19 cellular contexts compared by ENCODE assay signal in genomic region chr16:82979406-82980111, GRCh38.
DNase-seq lines count a peak whose midpoint lies in the region; ATAC-seq and TF ChIP-seq lines count a peak whose summit lies in the region.
"Had no signal": no experiment of that assay in that cellular context is flagged by ENCODE, and none has a peak within 500 bp of the region (broad histone marks: within the 10 kb centered on the region; RNA-seq: fewer than 3 reads in every experiment).

No MANE protein-coding gene starts in this region.

- no peak overlapping the region for H3K4me3 ChIP-seq in kidney epithelial cell (ENCODE audit: low read depth, low read length)

- DNase-seq in ACHN (peak; percentile 57), HT1080 (ENCODE audit: low read depth) (peak; percentile 18), dermis blood vessel endothelial cell (peak; percentile 73), kidney epithelial cell (ENCODE audit: low read depth) (peak; percentile 12), caudate nucleus (lab: John Stamatoyannopoulos, UW) (no peak), NCI-H1092 (lab: John Stamatoyannopoulos, UW) (no peak), NCI-H187 treated with DMSO at 0.1 percent for 48 hours (lab: John Stamatoyannopoulos, UW) (no peak)
- DNase-seq: C1 segment of cervical spinal cord; DMS 273 treated with DMSO at 0.1 percent for 48 hours; HFFc6; MV-4-11; NCI-H1417 treated with DMSO at 0.1 percent for 48 hours; NCI-H2029; NCI-H2171 treated with DMSO at 0.1 percent for 48 hours; NCI-H446 treated with DMSO at 0.1 percent for 48 hours; NK-92 treated with Interleukin-12 subunit alpha and Interleukin-12 subunit beta, amount 100 ng/mL, for 24 hours; SHP77 treated with DMSO at 0.1 percent for 48 hours had no signal

- no peak overlapping the region for H3K27ac ChIP-seq in caudate nucleus (ENCODE audit: low read depth, low read length)
- H3K27ac ChIP-seq: 22Rv1 had no signal

- in situ Hi-C loops in ACHN (cut with HindIII; ENCODE audit: low pct_ligation_motif_present, low pct_unique_long_range_greater_than_20kb, low sequenced_read_pairs): no loop called here

- no peaks in the 10 kb centered on the region for H3K27me3 ChIP-seq in kidney epithelial cell (ENCODE audit: control insufficient read depth, insufficient read depth, low read length)

- H3K36me3 ChIP-seq in kidney epithelial cell (ENCODE audit: control insufficient read depth, insufficient read depth, low read length): peaks cover 1% of the 10 kb centered on the region

- TF ChIP-seq CTCF in kidney epithelial cell (IDR thresholded peaks at IDR 0.05; ENCODE audit: insufficient read depth, low read length, poor library complexity, severe bottlenecking): no peak

- no peak for ATAC-seq in HG03442 (IDR thresholded peaks at IDR 0.05; ENCODE audit: unreplicated experiment)

Comparison
In these comparisons a context has a peak if more than half of its experiments do, and no peak if none do; other contexts are left out.
1. DNase-seq: peak in ACHN (single experiment), HT1080 (single experiment), dermis blood vessel endothelial cell (single experiment) and kidney epithelial cell (single experiment); none in caudate nucleus (0 of 61), NCI-H1092 (single experiment) and NCI-H187 treated with DMSO at 0.1 percent for 48 hours (single experiment).